1 cellular context compared by ENCODE assay signal in genomic region chr20:63557481-63557891, GRCh38.
TF ChIP-seq lines count a peak whose summit lies in the region.

No MANE protein-coding gene starts in this region.

TF ChIP-seq in HepG2, 621 proteins besides CTCF, POLR2A, EP300 and RAD21 (continues in another document):
- TF ChIP-seq IRF9 (CRISPR knock-in tag; IDR thresholded peaks at IDR 0.05; ENCODE audit: borderline replicate concordance) (no peak), THAP9 (CRISPR knock-in tag; IDR thresholded peaks at IDR 0.05; ENCODE audit: borderline replicate concordance) (peak; percentile 36; the same call in 1 of the 2 replicates), RARA (CRISPR knock-in tag; IDR thresholded peaks at IDR 0.05) (0 out of 2 replicates have a peak, but pooled peaks have one; percentile 31), ZNF781 (CRISPR knock-in tag; IDR thresholded peaks at IDR 0.05; ENCODE audit: borderline replicate concordance, not compliant biosample characterization) (no peak), ZNF274 (CRISPR knock-in tag; IDR thresholded peaks at IDR 0.05) (peak; percentile 37; the same call in 1 of the 2 replicates), HNF4A (CRISPR knock-in tag; IDR thresholded peaks at IDR 0.05) (peak; percentile 89), ASH2L (IDR thresholded peaks at IDR 0.05; ENCODE audit: insufficient read length, low read depth, low read length) (no peak), SOX6 (IDR thresholded peaks at IDR 0.05) (no peak), SOX6 (CRISPR knock-in tag; IDR thresholded peaks at IDR 0.05) (0 out of 2 replicates have a peak, but pooled peaks have one; percentile 3), PATZ1 (CRISPR knock-in tag; IDR thresholded peaks at IDR 0.05) (peak; percentile 95), ZNF777 (CRISPR knock-in tag; IDR thresholded peaks at IDR 0.05) (peak; percentile 73), ZNF746 (CRISPR knock-in tag; IDR thresholded peaks at IDR 0.05) (peak; percentile 91; the same call in 1 of the 2 replicates), ZNF543 (CRISPR knock-in tag; IDR thresholded peaks at IDR 0.05) (no peak), SRSF9 (IDR thresholded peaks at IDR 0.05; ENCODE audit: borderline replicate concordance, insufficient read depth, low read depth, low read length, poor library complexity, severe bottlenecking) (no peak), ZBTB33 (CRISPR knock-in tag; IDR thresholded peaks at IDR 0.05) (peak; percentile 71; the same call in 1 of the 2 replicates), KDM6A (CRISPR knock-in tag; IDR thresholded peaks at IDR 0.05; ENCODE audit: low read depth) (no peak), ZFX (CRISPR knock-in tag; IDR thresholded peaks at IDR 0.05; ENCODE audit: low read depth) (peak; percentile 65), LCORL (IDR thresholded peaks at IDR 0.05) (no peak), LCORL (CRISPR knock-in tag; IDR thresholded peaks at IDR 0.05) (peak; percentile 70; the same call in 1 of the 2 replicates), ATF3 (CRISPR knock-in tag; IDR thresholded peaks at IDR 0.05) (no peak), SP140L (CRISPR knock-in tag; IDR thresholded peaks at IDR 0.05; ENCODE audit: borderline replicate concordance) (no peak), ZNF34 (CRISPR knock-in tag; IDR thresholded peaks at IDR 0.05; ENCODE audit: borderline replicate concordance) (0 out of 2 replicates have a peak, but pooled peaks have one; percentile 42), KDM5B (CRISPR knock-in tag; IDR thresholded peaks at IDR 0.05; ENCODE audit: borderline replicate concordance) (no peak; the same call in 1 of the 2 replicates), GMEB1 (CRISPR knock-in tag; IDR thresholded peaks at IDR 0.05; ENCODE audit: borderline replicate concordance) (no peak), EEA1 (CRISPR knock-in tag; IDR thresholded peaks at IDR 0.05; ENCODE audit: borderline replicate concordance) (no peak), AGO2 (optimal IDR thresholded peaks at IDR 0.05; ENCODE audit: low read depth, low read length) (peak; percentile 36), ZNF563 (CRISPR knock-in tag; IDR thresholded peaks at IDR 0.05) (peak; percentile 55; the same call in 1 of the 2 replicates), CREB3 (CRISPR knock-in tag; IDR thresholded peaks at IDR 0.05) (no peak), ZNF484 (CRISPR knock-in tag; IDR thresholded peaks at IDR 0.05; ENCODE audit: borderline replicate concordance, low read depth) (no peak), ZFP91 (CRISPR knock-in tag; IDR thresholded peaks at IDR 0.05; ENCODE audit: borderline replicate concordance) (peak; percentile 58; the same call in 1 of the 2 replicates), ZBTB7A (CRISPR knock-in tag; IDR thresholded peaks at IDR 0.05) (peak; percentile 11; the same call in 1 of the 2 replicates), MZF1 (CRISPR knock-in tag; IDR thresholded peaks at IDR 0.05; ENCODE audit: borderline replicate concordance) (no peak), ZFY (CRISPR knock-in tag; IDR thresholded peaks at IDR 0.05) (peak; percentile 63), RBFOX2 (IDR thresholded peaks at IDR 0.05; ENCODE audit: low read depth, low read length) (no peak), ZNF691 (CRISPR knock-in tag; IDR thresholded peaks at IDR 0.05; ENCODE audit: borderline replicate concordance, low read depth) (peak; percentile 25; the same call in 1 of the 2 replicates), PREB (CRISPR knock-in tag; IDR thresholded peaks at IDR 0.05) (no peak), ZBTB1 (CRISPR knock-in tag; IDR thresholded peaks at IDR 0.05; ENCODE audit: borderline replicate concordance) (no peak), ZNF782 (CRISPR knock-in tag; IDR thresholded peaks at IDR 0.05; ENCODE audit: borderline replicate concordance) (0 out of 2 replicates have a peak, but pooled peaks have one; percentile 34), GLMP (CRISPR knock-in tag; IDR thresholded peaks at IDR 0.05; ENCODE audit: borderline replicate concordance) (no peak), RNF2 (conservative IDR thresholded peaks at IDR 0.05; ENCODE audit: low read depth) (no peak), PLSCR1 (CRISPR knock-in tag; IDR thresholded peaks at IDR 0.05; ENCODE audit: borderline replicate concordance) (no peak), RXRB (CRISPR knock-in tag; IDR thresholded peaks at IDR 0.05; ENCODE audit: borderline replicate concordance) (0 out of 2 replicates have a peak, but pooled peaks have one; percentile 17), ZNF772 (CRISPR knock-in tag; IDR thresholded peaks at IDR 0.05) (no peak), THAP8 (CRISPR knock-in tag; IDR thresholded peaks at IDR 0.05; ENCODE audit: borderline replicate concordance) (0 out of 2 replicates have a peak, but pooled peaks have one; percentile 22), KDM4B (CRISPR knock-in tag; IDR thresholded peaks at IDR 0.05) (no peak), ZNF615 (CRISPR knock-in tag; IDR thresholded peaks at IDR 0.05; ENCODE audit: borderline replicate concordance) (no peak)
